ENCODE assay signal across 14 cellular contexts in genomic region chr2:44825702-44826101, GRCh38.
A peak's percentile ranks its signal among the peaks of the same experiment; 100 is the strongest.
DNase-seq lines count a peak whose midpoint lies in the region; ATAC-seq lines count a peak whose summit lies in the region.
"Had no signal": no experiment of that assay in that cellular context is flagged by ENCODE, and none has a peak within 500 bp of the region (broad histone marks: within the 10 kb centered on the region; RNA-seq: fewer than 3 reads in every experiment).

No MANE protein-coding gene starts in this region.

- H3K27ac ChIP-seq in caudate nucleus (ENCODE audit: low read depth, low read length), result no peak overlapping the region
- H3K27ac ChIP-seq: ascending aorta had no signal

- DNase-seq in DMS153 treated with DMSO at 0.1 percent for 48 hours (lab: John Stamatoyannopoulos, UW; ENCODE audit: unreplicated experiment), result peak; percentile 37
- DNase-seq in NCI-H69 (lab: John Stamatoyannopoulos, UW), result peak; percentile 95
- no peak for DNase-seq in HuH-7.5 (ENCODE audit: low spot score)
- no peak for DNase-seq in SW480 (ENCODE audit: low spot score)
- no peak for DNase-seq in caudate nucleus (lab: John Stamatoyannopoulos, UW)
- DNase-seq in stimulated activated CD4-positive, alpha-beta T cell treated with anti-CD3 and anti-CD28 coated beads, Interleukin-4, amount 100 ng/mL, for 1 hour, result no peak
- DNase-seq: activated CD4-positive, alpha-beta T cell treated with anti-CD3 and anti-CD28 coated beads for 4 hours; AML-193; islet precursor cell; naive B cell; right cardiac atrium had no signal

- ATAC-seq in GM19397 (IDR thresholded peaks at IDR 0.05; ENCODE audit: unreplicated experiment), result peak; percentile 76
- ATAC-seq in HG03175 (IDR thresholded peaks at IDR 0.05; ENCODE audit: unreplicated experiment), result peak; percentile 96
- ATAC-seq: right cardiac atrium had no signal

Comparison
In these comparisons a context has a peak if more than half of its experiments do, and no peak if none do; other contexts are left out.
1. DNase-seq: peak in DMS153 treated with DMSO at 0.1 percent for 48 hours (single experiment) and NCI-H69 (single experiment); none in HuH-7.5 (single experiment), SW480 (single experiment), caudate nucleus (0 of 61) and stimulated activated CD4-positive, alpha-beta T cell treated with anti-CD3 and anti-CD28 coated beads, Interleukin-4, amount 100 ng/mL, for 1 hour (single experiment).